8 cellular contexts compared by ENCODE assay signal in the genomic region with DNA sequence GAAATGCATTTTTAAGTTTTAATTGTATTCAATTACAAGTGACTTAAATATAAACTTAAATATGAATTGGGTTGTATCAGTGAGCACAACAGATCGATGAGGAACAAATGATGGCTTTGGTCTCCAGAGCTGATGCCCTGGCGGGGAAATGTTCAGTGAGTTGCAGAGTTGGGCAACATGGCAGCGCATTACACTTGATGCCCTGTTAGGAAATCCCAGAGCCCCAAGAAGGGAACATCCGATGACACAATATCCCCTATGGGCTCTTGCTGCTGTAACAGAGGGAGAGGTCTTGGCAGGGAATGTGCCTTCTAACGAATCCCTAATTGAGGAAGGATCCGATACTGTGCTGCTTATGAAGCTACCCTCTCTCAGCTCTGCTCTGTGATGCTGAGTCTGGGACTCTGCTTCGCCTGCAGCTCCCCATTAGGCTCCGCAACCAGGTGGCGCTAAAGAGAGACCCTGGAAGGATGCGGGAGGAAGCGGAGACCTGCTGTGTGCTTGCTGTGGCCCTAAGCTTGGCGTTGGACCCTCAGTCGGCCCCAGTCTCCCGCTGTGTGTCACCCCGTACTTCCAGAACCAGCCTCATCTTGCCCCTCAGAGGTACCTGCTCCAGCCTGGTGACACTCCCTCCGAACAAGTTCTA. TPM values are rescaled to one million over a fixed set of nuclear protein-coding genes. Genes with fewer than 3 reads are reported as not detected.
DNase-seq lines count a peak whose midpoint lies in the region; ATAC-seq and TF ChIP-seq lines count a peak whose summit lies in the region.

No MANE protein-coding gene starts in this region.

- no peak overlapping the region for H3K4me3 ChIP-seq in Jurkat, Clone E6-1 (ENCODE audit: low read length)
- H3K4me3 ChIP-seq in astrocyte of the spinal cord (ENCODE audit: low read depth, low read length) (no peak overlapping the region), kidney epithelial cell (ENCODE audit: low read depth, low read length) (no peak overlapping the region)

- no peak for ATAC-seq in GM18519 (IDR thresholded peaks at IDR 0.05; ENCODE audit: low FRiP score, unreplicated experiment)

- no peaks in the 10 kb centered on the region for H3K36me3 ChIP-seq in kidney epithelial cell (ENCODE audit: control insufficient read depth, insufficient read depth, low read length)

- in situ Hi-C loops in astrocyte of the spinal cord (cut with HindIII; ENCODE audit: low sequenced_read_pairs) = no loop called here

- DNase-seq in NCI-H446 (lab: John Stamatoyannopoulos, UW) (peak; percentile 4 to 20), NCI-H446 treated with DMSO at 0.1 percent for 48 hours (lab: John Stamatoyannopoulos, UW) (no peak), T-helper 1 cell (peak in 4 of 5 donors; percentile 11 to 46 (median 27)), astrocyte of the spinal cord (ENCODE audit: low read depth, low spot score) (peak; percentile 11), kidney epithelial cell (ENCODE audit: low read depth) (no peak)
- DNase-seq in Jurkat, Clone E6-1 (ENCODE audit: low read depth, low spot score) = peak; percentile 20
- peak; percentile 8 to 13 (median 12) for DNase-seq in stimulated activated CD4-positive, alpha-beta T cell treated with anti-CD3 and anti-CD28 coated beads, TNF-alpha, amount 100 ng/mL, for 4 hours (ENCODE audit: low read depth in 3 of 3)

- no peaks in the 10 kb centered on the region for H3K27me3 ChIP-seq in kidney epithelial cell (ENCODE audit: control insufficient read depth, insufficient read depth, low read length)

- peak; percentile 70 for TF ChIP-seq CTCF in astrocyte of the spinal cord (IDR thresholded peaks at IDR 0.05; ENCODE audit: low read depth, low read length)
- TF ChIP-seq CTCF in kidney epithelial cell (IDR thresholded peaks at IDR 0.05; ENCODE audit: insufficient read depth, low read length, poor library complexity, severe bottlenecking) = peak; percentile 73

RNA-seq across cellular contexts. Expression of a gene that starts 38.9 kb away (rescaled TPM):
- polyA plus RNA-seq in Jurkat, Clone E6-1 (2012; ENCODE audit: insufficient read depth, insufficient read length) = 212 TPM
- total RNA-seq in kidney epithelial cell = 40.6 and 74.7 TPM in 2 replicates

Comparison
In these comparisons a context has a peak if more than half of its experiments do, and no peak if none do; other contexts are left out.
1. DNase-seq: peak in NCI-H446 (2 of 2), Jurkat, Clone E6-1 (single experiment), T-helper 1 cell (4 of 5), astrocyte of the spinal cord (single experiment) and stimulated activated CD4-positive, alpha-beta T cell treated with anti-CD3 and anti-CD28 coated beads, TNF-alpha, amount 100 ng/mL, for 4 hours (3 of 3); none in NCI-H446 treated with DMSO at 0.1 percent for 48 hours (single experiment) and kidney epithelial cell (single experiment).